8 cellular contexts compared by ENCODE assay signal in the genomic region with DNA sequence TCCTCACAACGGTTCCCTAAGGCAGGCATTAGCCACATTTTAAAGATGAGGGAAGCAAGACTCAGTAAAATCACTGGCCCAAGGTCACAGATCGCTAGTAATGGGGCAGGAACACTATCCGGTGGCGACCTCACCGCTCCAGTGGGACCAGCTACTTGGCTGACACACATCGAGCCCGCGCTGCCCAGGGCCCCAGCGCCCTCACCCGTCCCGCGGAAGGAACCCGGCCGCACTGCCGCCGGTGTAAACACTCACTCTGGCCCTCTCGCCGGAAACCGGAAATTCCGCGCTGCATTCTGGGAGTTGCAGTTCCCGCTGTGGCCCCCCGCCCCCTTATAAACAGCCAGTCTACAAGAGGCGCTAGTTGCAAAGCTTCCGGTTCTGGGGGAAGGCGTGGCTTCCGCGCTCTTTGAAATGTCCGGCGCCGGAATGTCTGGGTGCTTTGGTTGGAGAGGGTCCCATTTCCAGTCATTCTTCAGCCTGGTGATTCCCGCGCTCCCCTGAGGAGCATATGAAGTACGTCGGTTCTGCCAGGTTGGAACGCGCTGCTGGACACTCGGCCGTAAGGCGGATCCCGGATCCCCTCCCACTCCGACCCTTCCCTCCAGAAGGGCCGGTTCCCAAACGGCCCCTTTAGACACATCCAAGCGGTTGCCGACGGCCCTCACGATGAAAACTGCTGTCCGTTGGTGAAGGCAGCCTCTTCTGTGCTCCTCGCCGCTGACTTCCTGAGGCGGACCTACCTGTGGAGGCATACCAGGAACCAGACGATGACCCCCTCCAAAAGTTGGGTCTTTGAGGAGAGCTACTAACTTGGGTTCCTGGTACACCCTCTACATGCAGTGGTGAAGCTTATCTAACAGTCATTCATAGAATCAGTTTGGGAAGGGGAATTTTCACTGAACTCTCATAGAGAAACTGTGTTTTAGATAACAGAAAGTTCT. TPM values are rescaled to one million over a fixed set of nuclear protein-coding genes. Genes with fewer than 3 reads are reported as not detected.
DNase-seq lines count a peak whose midpoint lies in the region; ATAC-seq and TF ChIP-seq lines count a peak whose summit lies in the region.

A gene with protein sequence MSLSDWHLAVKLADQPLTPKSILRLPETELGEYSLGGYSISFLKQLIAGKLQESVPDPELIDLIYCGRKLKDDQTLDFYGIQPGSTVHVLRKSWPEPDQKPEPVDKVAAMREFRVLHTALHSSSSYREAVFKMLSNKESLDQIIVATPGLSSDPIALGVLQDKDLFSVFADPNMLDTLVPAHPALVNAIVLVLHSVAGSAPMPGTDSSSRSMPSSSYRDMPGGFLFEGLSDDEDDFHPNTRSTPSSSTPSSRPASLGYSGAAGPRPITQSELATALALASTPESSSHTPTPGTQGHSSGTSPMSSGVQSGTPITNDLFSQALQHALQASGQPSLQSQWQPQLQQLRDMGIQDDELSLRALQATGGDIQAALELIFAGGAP (minus strand): TSS at position 258 of the 944 bp plus-strand sequence. CDS start 2,293 bp downstream, outside the sequence.

- H3K27me3 ChIP-seq in RWPE2 (ENCODE audit: insufficient read depth, poor library complexity, severe bottlenecking): no peaks in the 10 kb centered on the region

- H3K36me3 ChIP-seq in RWPE2 (ENCODE audit: low read depth): peaks cover 20% of the 10 kb centered on the region

- H3K4me3 ChIP-seq in RWPE2 (ENCODE audit: severe bottlenecking) (peak within 1 kb of the TSS; percentile 71), fibroblast of mammary gland (ENCODE audit: control insufficient read depth, low read depth, low read length) (peak within 1 kb of the TSS; percentile 95)

- H3K4me1 ChIP-seq in RWPE2 (ENCODE audit: insufficient read depth, poor library complexity, severe bottlenecking): peaks cover 11% of the 10 kb centered on the region

- H3K27ac ChIP-seq in RWPE2 (ENCODE audit: poor library complexity, severe bottlenecking): peak within 1 kb of the TSS; percentile 73

- intact Hi-C loops in activated T-helper 2 cell treated with anti-CD3 and anti-CD28 coated beads, Interferon-gamma antibody, Interleukin-2, Interleukin-4, amounts not matched to agents 10 μg/mL and 5 μg/mL and 100 μg/mL, durations not matched to agents 14 hours and 24 hours and 36 hours (cut with micrococcal nuclease): loop anchor here (1.0 to 10.0 kb wide), 7 partner anchors 23 to 994 kb away; a partner anchor contains a TSS
- intact Hi-C loops in natural killer cell (cut with micrococcal nuclease): loop anchor here (1.0 to 2.0 kb wide), 2 partner anchors 28 to 80 kb away; a partner anchor contains a TSS

- ATAC-seq in RWPE2 (ENCODE audit: low read depth): peak; percentile 95
- peak; percentile 98 to 99 (median 99) for ATAC-seq in natural killer cell

- TF ChIP-seq CTCF in RWPE2 (IDR thresholded peaks at IDR 0.05; ENCODE audit: poor library complexity, severe bottlenecking) (peak; percentile 45), fibroblast of mammary gland (conservative IDR thresholded peaks at IDR 0.05; ENCODE audit: control insufficient read depth, insufficient read depth, low read depth, low read length) (peak; percentile 6), natural killer cell (IDR thresholded peaks at IDR 0.05) (no peak)

- H3K27me3 Mint-ChIP-seq in activated T-helper 2 cell treated with anti-CD3 and anti-CD28 coated beads, Interferon-gamma antibody, Interleukin-2, Interleukin-4, amounts not matched to agents 10 μg/mL and 5 μg/mL and 100 μg/mL, durations not matched to agents 14 hours and 24 hours and 36 hours (ENCODE audit: low read depth): no peaks in the 10 kb centered on the region
- H3K27me3 Mint-ChIP-seq in natural killer cell (ENCODE audit: low read depth in 2 of 2): no peaks in the 10 kb centered on the region

- H3K36me3 Mint-ChIP-seq in activated T-helper 2 cell treated with anti-CD3 and anti-CD28 coated beads, Interferon-gamma antibody, Interleukin-2, Interleukin-4, amounts not matched to agents 10 μg/mL and 5 μg/mL and 100 μg/mL, durations not matched to agents 14 hours and 24 hours and 36 hours (ENCODE audit: low read depth): peaks cover 40% of the 10 kb centered on the region
- H3K36me3 Mint-ChIP-seq in natural killer cell: no peaks in the 10 kb centered on the region

- no peaks in the 10 kb centered on the region for H3K9me3 ChIP-seq in RWPE2 (ENCODE audit: severe bottlenecking)

- DNase-seq in ELF-1 (ENCODE audit: low read depth, low spot score) (peak; percentile 99), GOT3 (lab: John Stamatoyannopoulos, UW) (peak; percentile 87), LoVo (ENCODE audit: low spot score) (peak; percentile 98), RWPE2 (ENCODE audit: low spot score) (peak; percentile 100), fibroblast of mammary gland (ENCODE audit: low read depth) (peak; percentile 94), natural killer cell (peak; percentile 93)
- peak; percentile 95 for DNase-seq in activated T-helper 2 cell treated with anti-CD3 and anti-CD28 coated beads, Interferon-gamma antibody, Interleukin-2, Interleukin-4, amounts not matched to agents 10 μg/mL and 5 μg/mL and 100 μg/mL, durations not matched to agents 14 hours and 24 hours and 36 hours (ENCODE audit: low spot score)
- DNase-seq in stimulated activated naive CD4-positive, alpha-beta T cell treated with Interleukin-2 at 50 U/mL for 16 hours (lab: John Stamatoyannopoulos, UW): peak; percentile 98

- peaks cover 10% of the 10 kb centered on the region for H3K9me3 Mint-ChIP-seq in activated T-helper 2 cell treated with anti-CD3 and anti-CD28 coated beads, Interferon-gamma antibody, Interleukin-2, Interleukin-4, amounts not matched to agents 10 μg/mL and 5 μg/mL and 100 μg/mL, durations not matched to agents 14 hours and 24 hours and 36 hours
- no peaks in the 10 kb centered on the region for H3K9me3 Mint-ChIP-seq in natural killer cell

- peak within 1 kb of the TSS; percentile 96 for H3K27ac Mint-ChIP-seq in activated T-helper 2 cell treated with anti-CD3 and anti-CD28 coated beads, Interferon-gamma antibody, Interleukin-2, Interleukin-4, amounts not matched to agents 10 μg/mL and 5 μg/mL and 100 μg/mL, durations not matched to agents 14 hours and 24 hours and 36 hours
- H3K27ac Mint-ChIP-seq in natural killer cell: peak within 1 kb of the TSS; percentile 87

- H3K4me1 Mint-ChIP-seq in activated T-helper 2 cell treated with anti-CD3 and anti-CD28 coated beads, Interferon-gamma antibody, Interleukin-2, Interleukin-4, amounts not matched to agents 10 μg/mL and 5 μg/mL and 100 μg/mL, durations not matched to agents 14 hours and 24 hours and 36 hours (ENCODE audit: low read depth): peaks cover 44% of the 10 kb centered on the region
- H3K4me1 Mint-ChIP-seq in natural killer cell: peaks cover 14 to 32% of the 10 kb centered on the region in 2 donors

- peak within 1 kb of the TSS; percentile 96 for H3K4me3 Mint-ChIP-seq in activated T-helper 2 cell treated with anti-CD3 and anti-CD28 coated beads, Interferon-gamma antibody, Interleukin-2, Interleukin-4, amounts not matched to agents 10 μg/mL and 5 μg/mL and 100 μg/mL, durations not matched to agents 14 hours and 24 hours and 36 hours (ENCODE audit: low read depth)
- H3K4me3 Mint-ChIP-seq in natural killer cell: peak within 1 kb of the TSS; percentile 86

RNA-seq across cellular contexts. Expression of the gene that starts here (rescaled TPM):
- total RNA-seq in activated T-helper 2 cell treated with anti-CD3 and anti-CD28 coated beads, Interferon-gamma antibody, Interleukin-2, Interleukin-4, amounts not matched to agents 10 μg/mL and 5 μg/mL and 100 μg/mL, durations not matched to agents 14 hours and 24 hours and 36 hours: 55.3 and 59.1 TPM in 2 replicates
- 10 to 100 TPM; 25.1 to 38.7 (median 29.0) TPM for total RNA-seq in natural killer cell

Comparison
In these comparisons a context has a peak if more than half of its experiments do, and no peak if none do; other contexts are left out.
1. Peak in every context shown above with its lines: DNase-seq, ATAC-seq, H3K4me3 ChIP-seq and H3K27ac ChIP-seq.